In the genomic region with DNA sequence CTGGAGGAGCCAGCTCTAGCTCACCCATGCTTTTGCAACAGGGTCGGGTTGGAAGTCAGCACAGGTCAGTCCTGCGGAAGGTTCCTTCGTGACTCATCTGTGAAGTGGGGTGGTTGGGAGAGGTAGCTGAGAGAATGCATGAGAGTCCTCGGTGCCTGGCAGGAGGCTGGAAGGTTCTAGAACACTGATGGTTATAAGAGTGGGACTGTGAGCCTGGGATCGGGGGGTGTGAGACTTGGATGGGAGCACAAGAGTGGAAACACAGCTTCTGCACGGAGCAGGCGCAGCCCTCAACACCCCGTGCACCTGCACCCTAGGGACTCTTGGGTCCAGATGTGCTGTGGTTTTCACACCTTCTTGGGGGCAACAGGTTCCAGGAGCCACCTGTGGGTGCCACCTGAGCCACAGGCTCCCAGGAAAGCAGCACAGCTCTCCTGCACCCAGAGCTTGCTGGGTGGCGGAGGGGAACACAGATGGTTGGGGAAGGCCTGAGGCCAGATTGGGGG, we compare ENCODE assay signal across 8 cellular contexts. TPM values are rescaled to one million over a fixed set of nuclear protein-coding genes. Genes with fewer than 3 reads are reported as not detected.
DNase-seq lines count a peak whose midpoint lies in the region; ATAC-seq and TF ChIP-seq lines count a peak whose summit lies in the region.

No MANE protein-coding gene starts in this region.

- H3K9me3 ChIP-seq in DND-41 (ENCODE audit: insufficient read depth, low read length, severe bottlenecking): no peaks in the 10 kb centered on the region
- no peaks in the 10 kb centered on the region for H3K9me3 ChIP-seq in Karpas-422 (ENCODE audit: low read length)

- H3K9ac ChIP-seq in DND-41 (ENCODE audit: low read depth, low read length): no peak overlapping the region
- no peak overlapping the region for H3K9ac ChIP-seq in Karpas-422 (ENCODE audit: low read length)

- DNase-seq in DND-41 (peak; percentile 42), Karpas-422 (peak; percentile 45), iPS-NIHi11 (ENCODE audit: low spot score) (no peak), posterior vena cava (ENCODE audit: low spot score) (no peak), dedifferentiated amniotic fluid mesenchymal stem cell (ENCODE audit: extremely low spot score) (no peak)
- DNase-seq in effector memory CD8-positive, alpha-beta T cell: peak; percentile 32 to 42 (median 37)

- intact Hi-C loops in posterior vena cava (cut with DNase I): loop anchor here (10.0 kb wide), 4 partner anchors 216 to 296 kb away; no protein-coding TSS in a partner anchor

- no peak for TF ChIP-seq CTCF in DND-41 (IDR thresholded peaks at IDR 0.05; ENCODE audit: borderline replicate concordance, extremely low read depth, low read length, poor library complexity, severe bottlenecking)

- H3K4me2 ChIP-seq in DND-41 (ENCODE audit: insufficient read depth, low read length) (no peak overlapping the region), Karpas-422 (ENCODE audit: low read depth, low read length, poor library complexity, severe bottlenecking) (no peak overlapping the region)

- peaks cover 65 to 69% of the 10 kb centered on the region in 2 donors for H3K4me1 Mint-ChIP-seq in effector memory CD8-positive, alpha-beta T cell (ENCODE audit: low read depth in 2 of 2)

- peaks cover 69% of the 10 kb centered on the region for H3K36me3 Mint-ChIP-seq in effector memory CD8-positive, alpha-beta T cell (ENCODE audit: insufficient read depth)

- H3K27me3 ChIP-seq in DND-41 (ENCODE audit: insufficient read depth, low read length, poor library complexity) (no peaks in the 10 kb centered on the region), Karpas-422 (ENCODE audit: low read length) (no peaks in the 10 kb centered on the region)

- H3K4me3 ChIP-seq in DND-41 (ENCODE audit: low read depth in 1 of 2, low read length in 2 of 2) (no peak overlapping the region), Karpas-422 (ENCODE audit: low read length) (no peak overlapping the region)

- H3K4me1 ChIP-seq in DND-41 (ENCODE audit: insufficient read depth, low read length): peaks cover 18% of the 10 kb centered on the region
- peaks cover 11% of the 10 kb centered on the region for H3K4me1 ChIP-seq in Karpas-422 (ENCODE audit: low read length)

- H4K20me1 ChIP-seq in DND-41 (ENCODE audit: insufficient read depth, low read length) (no peaks in the 10 kb centered on the region), Karpas-422 (ENCODE audit: insufficient read depth, low read depth, low read length) (no peaks in the 10 kb centered on the region)

- no peaks in the 10 kb centered on the region for H3K27me3 Mint-ChIP-seq in effector memory CD8-positive, alpha-beta T cell

- H3K9me3 Mint-ChIP-seq in effector memory CD8-positive, alpha-beta T cell: no peaks in the 10 kb centered on the region

- H3K79me2 ChIP-seq in DND-41 (ENCODE audit: insufficient read depth, low read length) (no peaks in the 10 kb centered on the region), Karpas-422 (ENCODE audit: low read length) (no peaks in the 10 kb centered on the region)

- H3K27ac ChIP-seq in DND-41 (ENCODE audit: low read length) (peak overlapping the region; percentile 24; the same call in 1 of the 2 replicates), Karpas-422 (ENCODE audit: low read length) (no peak overlapping the region)

- H3K9me2 ChIP-seq in Karpas-422 (replicated peaks; ENCODE audit: insufficient read depth, low read length): no peaks in the 10 kb centered on the region

- ATAC-seq in DND-41 (ENCODE audit: insufficient read depth, low read depth) (no peak), GM19452 (IDR thresholded peaks at IDR 0.05; ENCODE audit: unreplicated experiment) (peak; percentile 54), HG03135 (IDR thresholded peaks at IDR 0.05; ENCODE audit: unreplicated experiment) (no peak)
- ATAC-seq in effector memory CD8-positive, alpha-beta T cell (replicated peaks): peak; percentile 5

- H2AFZ ChIP-seq in DND-41 (ENCODE audit: low read depth, low read length) (no peak overlapping the region), Karpas-422 (ENCODE audit: low read length) (no peak overlapping the region)

- H3K36me3 ChIP-seq in DND-41 (ENCODE audit: insufficient read depth, low read length) (no peaks in the 10 kb centered on the region), Karpas-422 (ENCODE audit: insufficient read depth, low read length) (no peaks in the 10 kb centered on the region)

- peak overlapping the region; percentile 96 to 97 for H3K27ac Mint-ChIP-seq in effector memory CD8-positive, alpha-beta T cell

- peak overlapping the region; percentile 77 to 81 for H3K4me3 Mint-ChIP-seq in effector memory CD8-positive, alpha-beta T cell

RNA-seq across cellular contexts. Expression of a gene that starts 48.9 kb away (rescaled TPM):
- 1.9 and 2.2 TPM in 2 replicates for total RNA-seq in Karpas-422 (2014; rRNA removed; shearing (Covaris generic); ENCODE audit: low replicate concordance)
- under 1 TPM; 0.24 to 0.56 TPM for total RNA-seq in posterior vena cava

Comparison
In these comparisons a context has a peak if more than half of its experiments do, and no peak if none do; other contexts are left out.
1. ATAC-seq: peak in GM19452 (single experiment) and effector memory CD8-positive, alpha-beta T cell (single experiment); none in DND-41 (single experiment) and HG03135 (single experiment).
2. DNase-seq: peak in DND-41 (single experiment), Karpas-422 (single experiment) and effector memory CD8-positive, alpha-beta T cell (3 of 3); none in iPS-NIHi11 (single experiment), posterior vena cava (single experiment) and dedifferentiated amniotic fluid mesenchymal stem cell (single experiment).